In the genomic region with DNA sequence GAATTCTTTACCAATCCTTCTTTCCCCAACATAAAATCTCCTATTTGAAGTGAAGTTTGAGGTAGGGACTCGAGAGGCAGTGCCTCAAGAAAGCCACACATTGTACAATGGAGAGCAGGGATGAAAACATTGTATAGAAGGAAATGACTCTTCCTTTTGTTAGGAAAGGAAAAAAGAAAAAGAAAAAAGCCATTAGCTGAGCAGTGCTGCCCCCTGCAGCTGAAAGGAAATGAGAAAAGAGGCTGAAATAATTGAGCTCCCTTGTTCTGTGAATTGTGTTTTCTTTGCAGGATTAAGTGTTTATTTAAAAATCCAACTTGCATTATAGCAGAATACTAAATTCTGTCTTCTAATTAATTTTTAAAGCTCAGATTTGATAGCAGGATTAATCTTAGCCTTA, we compare ENCODE assay signal across 10 cellular contexts.
DNase-seq lines count a peak whose midpoint lies in the region; ATAC-seq, FAIRE-seq and TF ChIP-seq lines count a peak whose summit lies in the region.
"Had no signal": no experiment of that assay in that cellular context is flagged by ENCODE, and none has a peak within 500 bp of the region (broad histone marks: within the 10 kb centered on the region; RNA-seq: fewer than 3 reads in every experiment).

No MANE protein-coding gene starts in this region.

- no peaks in the 10 kb centered on the region for H3K36me3 ChIP-seq in SK-N-SH (replicated peaks in 1 of 2; ENCODE audit: control insufficient read depth in 1 of 2, insufficient read depth in 2 of 2, low read length in 1 of 2)
- no peaks in the 10 kb centered on the region for H3K36me3 ChIP-seq in hepatocyte (replicated peaks; ENCODE audit: insufficient read depth, low read depth)
- H3K36me3 ChIP-seq in pancreas = no peaks in the 10 kb centered on the region

- H3K23ac ChIP-seq in H9 (ENCODE audit: insufficient read length, low read depth, low read length) = no peak overlapping the region

- peaks cover 0 to 13% (median 4%) of the 10 kb centered on the region in 3 experiments; a peak in 3 of 7 replicates for H3K36me3 Mint-ChIP-seq in H9 (ENCODE audit: insufficient read depth in 1 of 3, low read depth in 3 of 3)

- no peaks in the 10 kb centered on the region for H3K27me3 Mint-ChIP-seq in H9 (ENCODE audit: low read depth)

- no peak overlapping the region for H4K91ac ChIP-seq in H9 (ENCODE audit: insufficient read length, low read depth, low read length)

- H3K4ac ChIP-seq in H9 (ENCODE audit: low read depth, low read length) = no peak overlapping the region

- no peak overlapping the region for H3K14ac ChIP-seq in H9 (ENCODE audit: insufficient read depth, low read length)

- WGBS in A549 (ENCODE audit: missing lambda C conversion rate) = 0% methylated on average over 1 of the region's 1 CpG
- no CpG with 5 or more reads among the region's 1 CpG for WGBS in H9 (ENCODE audit: extremely low coverage, insufficient read length, low lambda C conversion rate)
- 19% methylated on average over 1 of the region's 1 CpG for WGBS in SK-N-SH (ENCODE audit: low lambda C conversion rate)
- 89% methylated on average over 1 of the region's 1 CpG for WGBS in hepatocyte (ENCODE audit: low lambda C conversion rate, missing lambda C conversion rate)
- WGBS in pancreas, 2 donors = 76 to 85% methylated on average over 1 of the region's 1 CpG

- no peaks in the 10 kb centered on the region for H3K23me2 ChIP-seq in H9 (ENCODE audit: insufficient read length, low read depth, low read length, poor library complexity, severe bottlenecking)

- H4K5ac ChIP-seq in H9 (ENCODE audit: insufficient read length, low read depth, low read length) = no peak overlapping the region

- TF ChIP-seq RAD21 in A549 (conservative IDR thresholded peaks at IDR 0.05 in 1 of 2, IDR thresholded peaks at IDR 0.05 in 1 of 2) (peak; percentile 67 to 71), SK-N-SH (IDR thresholded peaks at IDR 0.05; ENCODE audit: low read length) (peak; percentile 25; the same call in 1 of the 2 replicates)

- no peaks in the 10 kb centered on the region for H3K79me2 ChIP-seq in H9 (ENCODE audit: insufficient read depth, low read length)
- no peaks in the 10 kb centered on the region for H3K79me2 ChIP-seq in SK-N-SH (ENCODE audit: insufficient read depth)
- H3K79me2 ChIP-seq in hepatocyte = no peaks in the 10 kb centered on the region

- intact Hi-C loops in pancreas (cut with DNase I) = loop anchor here in 2 of 3 donors (5.0 to 10.0 kb wide), 2 partner anchors 65 to 283 kb away; no protein-coding TSS in a partner anchor

- H3K4me1 Mint-ChIP-seq in H9 = peaks cover 9 to 11% of the 10 kb centered on the region in 2 experiments

- H2BK120ac ChIP-seq in H9 (ENCODE audit: low read depth, low read length, poor library complexity, severe bottlenecking) = no peak overlapping the region

- H3K4me3 ChIP-seq in A549 (peak overlapping the region; percentile 44), SK-N-SH (ENCODE audit: low read depth in 2 of 2, low read length in 1 of 2) (no peak overlapping the region), hepatocyte (no peak overlapping the region), pancreas (no peak overlapping the region)
- H3K4me3 ChIP-seq: lung had no signal

- H3K79me1 ChIP-seq in H9 (ENCODE audit: insufficient read depth, low read depth, low read length, poor library complexity, severe bottlenecking) = no peaks in the 10 kb centered on the region

- peaks cover 3% of the 10 kb centered on the region for H3F3A ChIP-seq in SK-N-SH (replicated peaks; ENCODE audit: insufficient read depth)

- H2BK12ac ChIP-seq in H9 (ENCODE audit: insufficient read length, low read depth, low read length) = no peak overlapping the region

- H4K20me1 ChIP-seq in H9 (ENCODE audit: control insufficient read depth, insufficient read depth, insufficient read length) = no peaks in the 10 kb centered on the region
- no peaks in the 10 kb centered on the region for H4K20me1 ChIP-seq in SK-N-SH (ENCODE audit: insufficient read depth)
- no peaks in the 10 kb centered on the region for H4K20me1 ChIP-seq in hepatocyte (ENCODE audit: insufficient read depth, poor library complexity, severe bottlenecking)

- H3K27ac ChIP-seq in A549 (peak overlapping the region; percentile 67 to 69), H9 (ENCODE audit: insufficient read length, low read depth, low read length) (no peak overlapping the region), SK-N-SH (ENCODE audit: low read depth in 2 of 2, low read length in 1 of 2) (peak overlapping the region in 1 of 2 experiments; percentile 22; a peak in 1 of 4 replicates), hepatocyte (no peak overlapping the region), pancreas (no peak overlapping the region)

- H3K9ac ChIP-seq in H9 (ENCODE audit: extremely low read depth, insufficient read length, low read length) (no peak overlapping the region), SK-N-SH (peak overlapping the region; percentile 11; the same call in 1 of the 2 replicates)

- H3K9me2 ChIP-seq in SK-N-SH = no peaks in the 10 kb centered on the region
- H3K9me2 ChIP-seq in hepatocyte (replicated peaks; ENCODE audit: insufficient read depth) = no peaks in the 10 kb centered on the region

- POLR2A ChIA-PET in A549 (lab: Yijun Ruan, JAX) = no interaction called here
- POLR2A ChIA-PET in SK-N-SH (lab: Yijun Ruan, JAX) = no interaction called here

- H3K27me3 ChIP-seq in H9 (ENCODE audit: insufficient read depth, low read length) (no peaks in the 10 kb centered on the region), SK-N-SH (ENCODE audit: insufficient read depth) (no peaks in the 10 kb centered on the region), hepatocyte (no peaks in the 10 kb centered on the region), pancreas (no peaks in the 10 kb centered on the region)

- no peak overlapping the region for H3K4me3 Mint-ChIP-seq in H9

- peak; percentile 83 to 90 for ATAC-seq in A549
- ATAC-seq in HG03378 (IDR thresholded peaks at IDR 0.05; ENCODE audit: unreplicated experiment) = no peak
- ATAC-seq in pancreas = no peak

- H2BK5ac ChIP-seq in H9 (ENCODE audit: insufficient read length, low read length) = no peak overlapping the region

- no peak for FAIRE-seq in A549 (lab: Jason Lieb, UNC)
- no peak for FAIRE-seq in pancreas (lab: Jason Lieb, UNC)
- FAIRE-seq: GM18507 had no signal

- no peak overlapping the region for H2AFZ ChIP-seq in H9 (ENCODE audit: low read length)
- H2AFZ ChIP-seq in SK-N-SH (ENCODE audit: low read depth) = peak overlapping the region; percentile 71; the same call in 1 of the 2 replicates
- H2AFZ ChIP-seq in hepatocyte = no peak overlapping the region

- DNase-seq in A549 (ENCODE audit: low read depth in 1 of 2, low spot score in 1 of 2) (peak; percentile 18 to 44), H9 (no peak), SK-N-SH (no peak), hepatocyte (ENCODE audit: low spot score) (peak; percentile 21), pancreas (no peak), NCI-H1092 (lab: John Stamatoyannopoulos, UW) (no peak), DMS114 treated with DMSO at 0.1 percent for 48 hours (lab: John Stamatoyannopoulos, UW; ENCODE audit: unreplicated experiment) (no peak)

- H2AK5ac ChIP-seq in H9 (ENCODE audit: insufficient read length, low read length) = no peak overlapping the region

- CTCF ChIA-PET in A549 (lab: Yijun Ruan, JAX) (interaction anchor here (0.7 to 3.3 kb wide), 23 partner anchors 13 to 1318 kb away, joined by 3 to 19 read pairs (median 3); no protein-coding TSS in a partner anchor), SK-N-SH (lab: Yijun Ruan, JAX) (interaction anchor here (0.6 to 1.3 kb wide), 5 partner anchors 12 to 83 kb away, joined by 3 to 5 read pairs (median 4); no protein-coding TSS in a partner anchor)

- no peak overlapping the region for H3T11ph ChIP-seq in H9 (ENCODE audit: low read length)

- H4K8ac ChIP-seq in H9 (replicated peaks; ENCODE audit: insufficient read length, low read depth, low read length) = no peak overlapping the region

- no peak overlapping the region for H2BK15ac ChIP-seq in H9 (ENCODE audit: low read depth, low read length)

- H3K4me1 ChIP-seq in A549 = no peaks in the 10 kb centered on the region
- H3K4me1 ChIP-seq in H9 (ENCODE audit: insufficient read depth, low read length) = no peaks in the 10 kb centered on the region
- no peaks in the 10 kb centered on the region for H3K4me1 ChIP-seq in SK-N-SH (ENCODE audit: control insufficient read depth in 1 of 2, insufficient read depth in 2 of 2, low read depth in 1 of 2, low read length in 1 of 2)
- H3K4me1 ChIP-seq in hepatocyte (ENCODE audit: insufficient read depth) = no peaks in the 10 kb centered on the region
- H3K4me1 ChIP-seq in pancreas = no peaks in the 10 kb centered on the region

- H3K27ac Mint-ChIP-seq in H9 = no peak overlapping the region

- H3K9me3 ChIP-seq in A549 (no peaks in the 10 kb centered on the region), H9 (ENCODE audit: control insufficient read depth, low read depth, low read length) (no peaks in the 10 kb centered on the region), SK-N-SH (no peaks in the 10 kb centered on the region), hepatocyte (ENCODE audit: low read depth) (no peaks in the 10 kb centered on the region), pancreas (no peaks in the 10 kb centered on the region)

- H2BK20ac ChIP-seq in H9 (ENCODE audit: low read depth, low read length, poor library complexity, severe bottlenecking) = no peak overlapping the region

- H3K4me2 ChIP-seq in A549 (peak overlapping the region; percentile 44; the same call in 2 of the 3 replicates), H9 (ENCODE audit: insufficient read depth, insufficient read length, low read length) (no peak overlapping the region), SK-N-SH (no peak overlapping the region), hepatocyte (no peak overlapping the region)

- no peak overlapping the region for H3K56ac ChIP-seq in H9 (ENCODE audit: insufficient read length, low read depth, low read length)

- no peak for TF ChIP-seq POLR2A in A549 (IDR thresholded peaks at IDR 0.05; ENCODE audit: low read length)

- TF ChIP-seq CTCF in A549 (IDR thresholded peaks at IDR 0.05) = peak; percentile 64
- TF ChIP-seq CTCF in H9 (conservative IDR thresholded peaks at IDR 0.05) = peak; percentile 69
- peak; percentile 74 for TF ChIP-seq CTCF in SK-N-SH (IDR thresholded peaks at IDR 0.05)
- peak; percentile 54 for TF ChIP-seq CTCF in hepatocyte (IDR thresholded peaks at IDR 0.05; ENCODE audit: poor library complexity)
- peak in 1 of 4 donors; percentile 22 for TF ChIP-seq CTCF in pancreas (IDR thresholded peaks at IDR 0.05)

- H3K9me3 Mint-ChIP-seq in H9 = peaks cover 5 to 13% of the 10 kb centered on the region in 2 experiments; a peak in 2 of 5 replicates

- TF ChIP-seq EP300 in A549 (IDR thresholded peaks at IDR 0.05) (no peak), SK-N-SH (IDR thresholded peaks at IDR 0.05; ENCODE audit: borderline replicate concordance in 1 of 2, low read depth in 1 of 2, low read length in 1 of 2) (no peak)

- no peak overlapping the region for H3K18ac ChIP-seq in H9 (ENCODE audit: insufficient read length, low read depth, low read length)

TF ChIP-seq in A549, 52 proteins besides CTCF, POLR2A, EP300 and RAD21:
- TF ChIP-seq NFE2L2 (conservative IDR thresholded peaks at IDR 0.05; ENCODE audit: low read length) (no peak), SMC3 (IDR thresholded peaks at IDR 0.05) (peak; percentile 61)

Comparison
In these comparisons a context has a peak if more than half of its experiments do, and no peak if none do; other contexts are left out.
1. ATAC-seq: peak in A549 (2 of 2); none in HG03378 (single experiment) and pancreas (0 of 4).
2. DNase-seq: peak in A549 (2 of 2) and hepatocyte (single experiment); none in H9 (single experiment), SK-N-SH (single experiment), pancreas (0 of 6), NCI-H1092 (single experiment) and DMS114 treated with DMSO at 0.1 percent for 48 hours (single experiment).
3. H3K27ac ChIP-seq: peak in A549 (2 of 2); none in H9 (single experiment), hepatocyte (single experiment) and pancreas (0 of 4).
4. Of the 12 proteins assayed by ChIP-seq in both A549 and SK-N-SH: peak only in A549: none; only in SK-N-SH: none; in both: CTCF, RAD21 and SMC3; in neither: 9.